ENCODE assay signal across 27 cellular contexts in genomic region chr3:25289663-25290062, GRCh38.
"Had no signal": no experiment of that assay in that cellular context is flagged by ENCODE, and none has a peak within 500 bp of the region (broad histone marks: within the 10 kb centered on the region; RNA-seq: fewer than 3 reads in every experiment).

No MANE protein-coding gene starts in this region.

- H3K9me3 ChIP-seq: adrenal gland, gastroesophageal sphincter had no signal

- DNase-seq: activated B cell treated with CpG ODN at 0.5 μM for 24 hours; activated CD4-positive, alpha-beta T cell treated with anti-CD3 and anti-CD28 coated beads for 48 hours; activated CD4-positive, alpha-beta T cell treated with anti-CD3 and anti-CD28 coated beads, Interleukin-2, amount 50 U/mL, for 1 hour; activated CD4-positive, alpha-beta T cell treated with anti-CD3 and anti-CD28 coated beads, Interleukin-2, amount 50 U/mL, for 48 hours; activated CD8-positive, alpha-beta memory T cell treated with anti-CD3 and anti-CD28 coated beads, Interleukin-2, amount 10 ng/mL, durations not matched to agents 7 days and 5 days; activated CD8-positive, alpha-beta memory T cell treated with anti-CD3 and anti-CD28 coated beads, Interleukin-2, amount 50 U/mL, for 4 hours; activated CD8-positive, alpha-beta T cell treated with anti-CD3 and anti-CD28 coated beads for 36 hours; activated effector memory CD4-positive, alpha-beta T cell treated with anti-CD3 and anti-CD28 coated beads, Interleukin-2, amount 50 U/mL, for 16 hours; activated naive CD4-positive, alpha-beta T cell treated with anti-CD3 and anti-CD28 coated beads for 36 hours; activated naive CD8-positive, alpha-beta T cell treated with anti-CD3 and anti-CD28 coated beads for 36 hours; activated naive CD8-positive, alpha-beta T cell treated with anti-CD3 and anti-CD28 coated beads, Interleukin-2, amount 50 U/mL, for 24 hours; activated T-cell treated with anti-CD3 and anti-CD28 coated beads, Interleukin-2, amount 50 U/mL, for 1 hour; activated T-cell treated with anti-CD3 and anti-CD28 coated beads, Interleukin-2, amount 50 U/mL, for 48 hours; adrenal gland; amygdala; aorta; brain microvascular endothelial cell; dorsolateral prefrontal cortex; effector memory CD4-positive, alpha-beta T cell; endodermal cell; foreskin melanocyte; T-helper 1 cell; T-helper 17 cell; T1000; WERI-Rb-1 had no signal

- H3K36me3 ChIP-seq: adrenal gland, brain microvascular endothelial cell, gastroesophageal sphincter, WERI-Rb-1 had no signal

- H3K27ac ChIP-seq: adrenal gland, brain microvascular endothelial cell, coronary artery, dorsolateral prefrontal cortex, gastroesophageal sphincter, WERI-Rb-1 had no signal

- H3K4me1 ChIP-seq: adrenal gland had no signal

- H3K4me3 ChIP-seq: adrenal gland, coronary artery, dorsolateral prefrontal cortex, gastroesophageal sphincter had no signal

- H3K27me3 ChIP-seq: adrenal gland, brain microvascular endothelial cell, gastroesophageal sphincter had no signal
